In the genomic region with DNA sequence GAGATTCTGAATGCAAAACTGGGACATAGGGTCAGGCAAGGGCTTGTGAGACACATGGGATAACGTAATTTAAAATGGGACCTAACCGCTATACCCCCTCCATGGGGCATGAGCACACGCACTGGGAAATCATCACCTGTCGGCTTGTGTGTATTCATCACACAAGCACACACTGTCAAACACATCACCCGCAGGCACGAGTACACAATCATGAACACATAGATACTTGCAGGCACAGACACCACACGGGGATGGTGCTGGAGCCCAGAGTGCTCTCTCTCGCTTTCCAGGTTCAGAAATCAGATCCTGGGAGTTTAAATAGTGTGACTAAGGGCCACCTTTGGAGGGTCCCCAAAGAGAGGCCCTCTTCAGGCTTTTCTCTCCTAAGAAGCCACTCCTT, we compare ENCODE assay signal across 28 cellular contexts. TPM values are rescaled to one million over a fixed set of nuclear protein-coding genes. Genes with fewer than 3 reads are reported as not detected.
"Had no signal": no experiment of that assay in that cellular context is flagged by ENCODE, and none has a peak within 500 bp of the region (broad histone marks: within the 10 kb centered on the region; RNA-seq: fewer than 3 reads in every experiment).

No MANE protein-coding gene starts in this region.

- ATAC-seq: effector memory CD8-positive, alpha-beta T cell; left ventricle myocardium superior; natural killer cell treated with Interleukin-12 subunit alpha and Interleukin-12 subunit beta and Interleukin-15 and Interleukin-18, amount 100 ng/mL, for 72 hours; right cardiac atrium; stimulated activated naive B cell treated with anti-CD40 and anti-IgM and Interleukin-4, amounts not matched to agents 10 μg/mL and 1 μg/mL and 100 μg/mL, for 72 hours; stimulated activated naive CD8-positive, alpha-beta T cell treated with anti-CD3 and anti-CD28 coated beads, Interleukin-15, amount 100 ng/mL, for 72 hours; upper lobe of right lung had no signal

- H3K4me2 ChIP-seq: hepatocyte, neural progenitor cell had no signal

- H3K4me3 ChIP-seq: esophagus squamous epithelium, hepatocyte, lung, neural progenitor cell, ovary, testis, tibial nerve, upper lobe of right lung, vagina had no signal

- H2AFZ ChIP-seq: hepatocyte, neural progenitor cell had no signal

- H3K27ac ChIP-seq: epithelial cell of prostate, esophagus squamous epithelium, foreskin keratinocyte, hepatocyte, neural progenitor cell, ovary, testis, tibial nerve, upper lobe of right lung, vagina had no signal

- DNase-seq: effector memory CD8-positive, alpha-beta T cell; esophagus squamous epithelium; foreskin keratinocyte; head of caudate nucleus; left colon; left ventricle myocardium superior; mesenchymal stem cell; midbrain; nucleus accumbens; ovary; right cardiac atrium; stimulated activated CD4-positive, alpha-beta T cell treated with anti-CD3 and anti-CD28 coated beads, Interleukin-15, amount 100 ng/mL, for 24 hours; stimulated activated CD4-positive, alpha-beta T cell treated with anti-CD3 and anti-CD28 coated beads, Interleukin-1b, Interleukin-23, amount 100 ng/mL, for 48 hours; stimulated activated CD4-positive, alpha-beta T cell treated with anti-CD3 and anti-CD28 coated beads, Interleukin-4, amount 100 ng/mL, for 24 hours; stimulated activated naive B cell treated with anti-CD40 and anti-IgM and Interleukin-4, amounts not matched to agents 10 μg/mL and 1 μg/mL and 100 μg/mL, for 72 hours; stimulated activated naive CD8-positive, alpha-beta T cell treated with anti-CD3 and anti-CD28 coated beads, Interleukin-15, amount 100 ng/mL, for 72 hours; testis; upper lobe of right lung had no signal

- H3K9me3 ChIP-seq: esophagus squamous epithelium, ovary, testis, tibial nerve, upper lobe of right lung, vagina had no signal

- H3K9ac ChIP-seq: neural progenitor cell had no signal

- H3K4me1 ChIP-seq: esophagus squamous epithelium, foreskin keratinocyte, neural progenitor cell, testis, tibial nerve, upper lobe of right lung, vagina had no signal

- H3K36me3 ChIP-seq: esophagus squamous epithelium, neural progenitor cell, ovary, tibial nerve, upper lobe of right lung, vagina had no signal

- H3K79me2 ChIP-seq: hepatocyte had no signal

- H3K27me3 ChIP-seq: ovary, testis, vagina had no signal

RNA-seq across cellular contexts. Expression of a gene that starts 19.6 kb away (rescaled TPM):
- total RNA-seq: esophagus squamous epithelium; foreskin keratinocyte; hepatocyte; kidney epithelial cell; left ventricle myocardium superior; lung; natural killer cell treated with Interleukin-12 subunit alpha and Interleukin-12 subunit beta and Interleukin-15 and Interleukin-18, amount 100 ng/mL, for 72 hours; ovary; progenitor cell of endocrine pancreas; subcutaneous adipose tissue; tibial nerve; upper lobe of right lung; vagina had no signal
- polyA plus RNA-seq: foreskin keratinocyte, lung, ovary had no signal
